1 cellular context compared by ENCODE assay signal in the genomic region with DNA sequence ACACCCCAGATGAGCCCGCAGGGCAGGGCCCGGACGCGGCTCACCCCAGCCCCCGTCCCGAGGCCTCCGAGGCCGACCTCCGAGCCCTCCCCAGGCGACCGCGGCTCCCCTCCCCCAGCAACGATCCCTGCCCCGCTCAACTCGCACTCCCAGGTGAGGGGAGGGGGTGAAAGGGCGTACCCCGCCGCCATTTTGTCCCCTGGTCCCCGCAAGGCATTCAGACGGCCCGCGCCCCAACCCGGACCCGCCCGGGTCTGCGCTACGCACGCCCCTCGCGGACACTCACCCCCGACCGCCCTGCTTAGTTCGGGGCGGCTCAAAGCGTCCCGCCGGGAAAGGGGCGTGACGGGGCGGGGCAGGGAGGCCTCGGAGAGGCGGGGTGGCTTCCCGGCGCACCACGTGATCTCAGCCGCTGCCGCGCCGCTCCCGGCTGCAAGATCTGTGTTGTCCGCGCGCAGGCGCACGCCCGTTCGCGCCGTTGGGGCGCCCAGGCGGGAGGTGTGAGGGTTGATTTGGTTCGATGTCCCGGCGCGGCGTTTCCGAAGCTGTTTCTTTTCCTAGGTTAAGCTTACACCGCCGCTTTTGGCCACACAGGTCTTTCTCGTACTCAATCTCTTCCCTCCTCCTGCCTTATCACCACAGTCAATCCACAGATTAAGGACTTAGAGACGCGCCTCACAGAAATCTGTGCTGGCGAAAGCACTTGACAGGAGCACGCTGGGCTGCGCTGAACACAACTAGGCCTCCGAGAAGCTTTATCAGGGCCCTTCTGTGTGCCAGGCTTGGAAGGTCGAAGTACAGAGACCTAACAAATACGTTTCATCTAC.
TF ChIP-seq lines count a peak whose summit lies in the region.

Gene SCAPER, minus strand, starts transcription at position 328 of the 827 bp plus-strand sequence. CDS start 21,523 bp downstream, outside the sequence.

TF ChIP-seq in HepG2, 621 proteins besides CTCF, POLR2A, EP300 and RAD21 (continued from another document and continues in another):
- TF ChIP-seq, protein P1, sequence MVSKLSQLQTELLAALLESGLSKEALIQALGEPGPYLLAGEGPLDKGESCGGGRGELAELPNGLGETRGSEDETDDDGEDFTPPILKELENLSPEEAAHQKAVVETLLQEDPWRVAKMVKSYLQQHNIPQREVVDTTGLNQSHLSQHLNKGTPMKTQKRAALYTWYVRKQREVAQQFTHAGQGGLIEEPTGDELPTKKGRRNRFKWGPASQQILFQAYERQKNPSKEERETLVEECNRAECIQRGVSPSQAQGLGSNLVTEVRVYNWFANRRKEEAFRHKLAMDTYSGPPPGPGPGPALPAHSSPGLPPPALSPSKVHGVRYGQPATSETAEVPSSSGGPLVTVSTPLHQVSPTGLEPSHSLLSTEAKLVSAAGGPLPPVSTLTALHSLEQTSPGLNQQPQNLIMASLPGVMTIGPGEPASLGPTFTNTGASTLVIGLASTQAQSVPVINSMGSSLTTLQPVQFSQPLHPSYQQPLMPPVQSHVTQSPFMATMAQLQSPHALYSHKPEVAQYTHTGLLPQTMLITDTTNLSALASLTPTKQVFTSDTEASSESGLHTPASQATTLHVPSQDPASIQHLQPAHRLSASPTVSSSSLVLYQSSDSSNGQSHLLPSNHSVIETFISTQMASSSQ (IDR thresholded peaks at IDR 0.05; ENCODE audit: low read depth), result no peak
- TF ChIP-seq, protein P1 (CRISPR knock-in tag; IDR thresholded peaks at IDR 0.05; ENCODE audit: borderline replicate concordance), result peak; percentile 79; the same call in 1 of the 2 replicates
- TF ChIP-seq ZNF687 (CRISPR knock-in tag; IDR thresholded peaks at IDR 0.05) (peak; percentile 100), GFI1 (CRISPR knock-in tag; IDR thresholded peaks at IDR 0.05; ENCODE audit: borderline replicate concordance) (peak; percentile 91), HMG20B (CRISPR knock-in tag; conservative IDR thresholded peaks at IDR 0.05) (no peak), ZNF24 (IDR thresholded peaks at IDR 0.05) (no peak), PRDM10 (CRISPR knock-in tag; IDR thresholded peaks at IDR 0.05; ENCODE audit: low read depth) (peak; percentile 18; the same call in 1 of the 2 replicates), ZNF569 (CRISPR knock-in tag; IDR thresholded peaks at IDR 0.05; ENCODE audit: borderline replicate concordance) (peak; percentile 78; the same call in 1 of the 2 replicates), ZNF552 (CRISPR knock-in tag; IDR thresholded peaks at IDR 0.05; ENCODE audit: borderline replicate concordance) (peak; percentile 98), NFIC (IDR thresholded peaks at IDR 0.05; ENCODE audit: low read length) (no peak), KAT8 (CRISPR knock-in tag; IDR thresholded peaks at IDR 0.05) (peak; percentile 76), SNAPC2 (CRISPR knock-in tag; IDR thresholded peaks at IDR 0.05) (no peak), KDM1A (CRISPR knock-in tag; IDR thresholded peaks at IDR 0.05) (no peak), JUNB (CRISPR knock-in tag; IDR thresholded peaks at IDR 0.05; ENCODE audit: borderline replicate concordance) (no peak), ZNF777 (CRISPR knock-in tag; IDR thresholded peaks at IDR 0.05) (peak; percentile 76; the same call in 1 of the 2 replicates), TEF (CRISPR knock-in tag; IDR thresholded peaks at IDR 0.05) (0 out of 2 replicates have a peak, but pooled peaks have one; percentile 64), HOXD1 (CRISPR knock-in tag; IDR thresholded peaks at IDR 0.05) (no peak; the same call in none of the 2 replicates), ZHX1 (CRISPR knock-in tag; IDR thresholded peaks at IDR 0.05; ENCODE audit: low read depth) (no peak)
- TF ChIP-seq, protein P2, sequence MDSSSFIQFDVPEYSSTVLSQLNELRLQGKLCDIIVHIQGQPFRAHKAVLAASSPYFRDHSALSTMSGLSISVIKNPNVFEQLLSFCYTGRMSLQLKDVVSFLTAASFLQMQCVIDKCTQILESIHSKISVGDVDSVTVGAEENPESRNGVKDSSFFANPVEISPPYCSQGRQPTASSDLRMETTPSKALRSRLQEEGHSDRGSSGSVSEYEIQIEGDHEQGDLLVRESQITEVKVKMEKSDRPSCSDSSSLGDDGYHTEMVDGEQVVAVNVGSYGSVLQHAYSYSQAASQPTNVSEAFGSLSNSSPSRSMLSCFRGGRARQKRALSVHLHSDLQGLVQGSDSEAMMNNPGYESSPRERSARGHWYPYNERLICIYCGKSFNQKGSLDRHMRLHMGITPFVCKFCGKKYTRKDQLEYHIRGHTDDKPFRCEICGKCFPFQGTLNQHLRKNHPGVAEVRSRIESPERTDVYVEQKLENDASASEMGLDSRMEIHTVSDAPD (CRISPR knock-in tag; IDR thresholded peaks at IDR 0.05), result no peak
- TF ChIP-seq, protein P3, sequence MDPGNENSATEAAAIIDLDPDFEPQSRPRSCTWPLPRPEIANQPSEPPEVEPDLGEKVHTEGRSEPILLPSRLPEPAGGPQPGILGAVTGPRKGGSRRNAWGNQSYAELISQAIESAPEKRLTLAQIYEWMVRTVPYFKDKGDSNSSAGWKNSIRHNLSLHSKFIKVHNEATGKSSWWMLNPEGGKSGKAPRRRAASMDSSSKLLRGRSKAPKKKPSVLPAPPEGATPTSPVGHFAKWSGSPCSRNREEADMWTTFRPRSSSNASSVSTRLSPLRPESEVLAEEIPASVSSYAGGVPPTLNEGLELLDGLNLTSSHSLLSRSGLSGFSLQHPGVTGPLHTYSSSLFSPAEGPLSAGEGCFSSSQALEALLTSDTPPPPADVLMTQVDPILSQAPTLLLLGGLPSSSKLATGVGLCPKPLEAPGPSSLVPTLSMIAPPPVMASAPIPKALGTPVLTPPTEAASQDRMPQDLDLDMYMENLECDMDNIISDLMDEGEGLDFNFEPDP (CRISPR knock-in tag; conservative IDR thresholded peaks at IDR 0.05), result peak; percentile 99
- TF ChIP-seq, protein P4, sequence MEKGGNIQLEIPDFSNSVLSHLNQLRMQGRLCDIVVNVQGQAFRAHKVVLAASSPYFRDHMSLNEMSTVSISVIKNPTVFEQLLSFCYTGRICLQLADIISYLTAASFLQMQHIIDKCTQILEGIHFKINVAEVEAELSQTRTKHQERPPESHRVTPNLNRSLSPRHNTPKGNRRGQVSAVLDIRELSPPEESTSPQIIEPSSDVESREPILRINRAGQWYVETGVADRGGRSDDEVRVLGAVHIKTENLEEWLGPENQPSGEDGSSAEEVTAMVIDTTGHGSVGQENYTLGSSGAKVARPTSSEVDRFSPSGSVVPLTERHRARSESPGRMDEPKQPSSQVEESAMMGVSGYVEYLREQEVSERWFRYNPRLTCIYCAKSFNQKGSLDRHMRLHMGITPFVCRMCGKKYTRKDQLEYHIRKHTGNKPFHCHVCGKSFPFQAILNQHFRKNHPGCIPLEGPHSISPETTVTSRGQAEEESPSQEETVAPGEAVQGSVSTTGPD (CRISPR knock-in tag; IDR thresholded peaks at IDR 0.05), result peak; percentile 63; the same call in 1 of the 2 replicates
